ENCODE assay signal across 8 cellular contexts in genomic region chr9:99140685-99141314, GRCh38. TPM values are rescaled to one million over a fixed set of nuclear protein-coding genes. Genes with fewer than 3 reads are reported as not detected.
DNase-seq lines count a peak whose midpoint lies in the region; ATAC-seq, FAIRE-seq and TF ChIP-seq lines count a peak whose summit lies in the region.

No MANE protein-coding gene starts in this region.

- no peaks in the 10 kb centered on the region for H3K9me3 Mint-ChIP-seq in CD8-positive, alpha-beta memory T cell
- H3K9me3 Mint-ChIP-seq in activated B cell treated with CpG ODN at 0.5 μM for 24 hours, result no peaks in the 10 kb centered on the region
- no peaks in the 10 kb centered on the region for H3K9me3 Mint-ChIP-seq in stimulated activated memory B cell treated with anti-CD40 and anti-IgM and Interleukin-4, amounts not matched to agents 10 μg/mL and 1 μg/mL and 100 μg/mL, for 72 hours

- H3K27ac ChIP-seq in CD8-positive, alpha-beta memory T cell (ENCODE audit: low read depth, low read length), result no peak overlapping the region
- H3K27ac ChIP-seq in dorsolateral prefrontal cortex, result peak overlapping the region in 2 of 59 donors; percentile 15 to 19

- no peaks in the 10 kb centered on the region for H3K27me3 ChIP-seq in CD8-positive, alpha-beta memory T cell (ENCODE audit: insufficient read depth, low read length, poor library complexity, severe bottlenecking)
- H3K27me3 ChIP-seq in dorsolateral prefrontal cortex, result no peaks in the 10 kb centered on the region

- H3K27me3 Mint-ChIP-seq in CD8-positive, alpha-beta memory T cell, result no peaks in the 10 kb centered on the region
- H3K27me3 Mint-ChIP-seq in activated B cell treated with CpG ODN at 0.5 μM for 24 hours, result no peaks in the 10 kb centered on the region
- H3K27me3 Mint-ChIP-seq in stimulated activated memory B cell treated with anti-CD40 and anti-IgM and Interleukin-4, amounts not matched to agents 10 μg/mL and 1 μg/mL and 100 μg/mL, for 72 hours, result no peaks in the 10 kb centered on the region

- peaks cover 7 to 77% (median 25%) of the 10 kb centered on the region in 3 donors for H3K36me3 Mint-ChIP-seq in CD8-positive, alpha-beta memory T cell
- H3K36me3 Mint-ChIP-seq in activated B cell treated with CpG ODN at 0.5 μM for 24 hours (ENCODE audit: low read depth), result peaks cover 70% of the 10 kb centered on the region
- peaks cover 50% of the 10 kb centered on the region for H3K36me3 Mint-ChIP-seq in stimulated activated memory B cell treated with anti-CD40 and anti-IgM and Interleukin-4, amounts not matched to agents 10 μg/mL and 1 μg/mL and 100 μg/mL, for 72 hours

- CTCF ChIA-PET in CD8-positive, alpha-beta memory T cell (lab: Charles Lee), result interaction anchor here (0.6 to 12.5 kb wide), 22 partner anchors 9 to 293 kb away, joined by 3 to 199 read pairs (median 4); partner anchors contain the start of gene TGFBR1
- CTCF ChIA-PET in activated B cell treated with CpG ODN at 0.5 μM for 24 hours (lab: Charles Lee), result interaction anchor here (0.7 to 11.8 kb wide), 24 partner anchors 9 to 1183 kb away, joined by 3 to 264 read pairs (median 4); partner anchors contain the start of gene TGFBR1

- H3K4me1 Mint-ChIP-seq in CD8-positive, alpha-beta memory T cell, result peaks cover 39 to 51% (median 44%) of the 10 kb centered on the region in 3 donors
- H3K4me1 Mint-ChIP-seq in activated B cell treated with CpG ODN at 0.5 μM for 24 hours, result peaks cover 27% of the 10 kb centered on the region
- peaks cover 35% of the 10 kb centered on the region for H3K4me1 Mint-ChIP-seq in stimulated activated memory B cell treated with anti-CD40 and anti-IgM and Interleukin-4, amounts not matched to agents 10 μg/mL and 1 μg/mL and 100 μg/mL, for 72 hours

- peaks cover 28% of the 10 kb centered on the region for H3K4me1 ChIP-seq in CD8-positive, alpha-beta memory T cell (ENCODE audit: insufficient read depth, low read length)

- POLR2A ChIA-PET in CD8-positive, alpha-beta memory T cell (lab: Charles Lee), result interaction anchor here (1.1 kb wide), 1 partner anchor 36 kb away, joined by 6 read pairs; the partner anchor contains the start of gene TGFBR1
- POLR2A ChIA-PET in activated B cell treated with CpG ODN at 0.5 μM for 24 hours (lab: Charles Lee), result interaction anchor here (0.6 to 2.0 kb wide), 3 partner anchors 37 to 208 kb away, joined by 3 to 8 read pairs (median 4); partner anchors contain the start of gene TGFBR1

- FAIRE-seq in GM19239 (lab: Jason Lieb, UNC), result peak; percentile 57

- H3K9me3 ChIP-seq in CD8-positive, alpha-beta memory T cell (ENCODE audit: low read length), result no peaks in the 10 kb centered on the region

- TF ChIP-seq CTCF in LNCAP (IDR thresholded peaks at IDR 0.05) (peak; percentile 87), activated B cell treated with CpG ODN at 0.5 μM for 24 hours (IDR thresholded peaks at IDR 0.05) (peak; percentile 24), dorsolateral prefrontal cortex (IDR thresholded peaks at IDR 0.05 in 54 of 56, conservative IDR thresholded peaks at IDR 0.05 in 2 of 56; ENCODE audit: low read depth in 1 of 56, partially characterized antibody in 56 of 56) (peak; percentile 24 to 97 (median 87))

- peak overlapping the region; percentile 10 to 85 (median 42) for H3K27ac Mint-ChIP-seq in CD8-positive, alpha-beta memory T cell
- peak overlapping the region; percentile 9 for H3K27ac Mint-ChIP-seq in activated B cell treated with CpG ODN at 0.5 μM for 24 hours
- H3K27ac Mint-ChIP-seq in stimulated activated memory B cell treated with anti-CD40 and anti-IgM and Interleukin-4, amounts not matched to agents 10 μg/mL and 1 μg/mL and 100 μg/mL, for 72 hours, result peak overlapping the region; percentile 45

- intact Hi-C loops in activated B cell treated with CpG ODN at 0.5 μM for 24 hours (cut with micrococcal nuclease) (loop anchor here (1.0 kb wide), 4 partner anchors 36 to 292 kb away; no protein-coding TSS in a partner anchor), dorsolateral prefrontal cortex (cut with DNase I) (loop anchor here in 1 of 2 donors (1.0 to 5.0 kb wide), 5 partner anchors 142 to 333 kb away; partner anchors contain the start of gene GALNT12)

- H3K4me3 Mint-ChIP-seq in CD8-positive, alpha-beta memory T cell, result no peak overlapping the region
- H3K4me3 Mint-ChIP-seq in activated B cell treated with CpG ODN at 0.5 μM for 24 hours, result no peak overlapping the region
- no peak overlapping the region for H3K4me3 Mint-ChIP-seq in stimulated activated memory B cell treated with anti-CD40 and anti-IgM and Interleukin-4, amounts not matched to agents 10 μg/mL and 1 μg/mL and 100 μg/mL, for 72 hours

- H3K4me3 ChIP-seq in CD8-positive, alpha-beta memory T cell (ENCODE audit: low read length), result no peak overlapping the region
- peak overlapping the region in 1 of 59 donors; percentile 8 for H3K4me3 ChIP-seq in dorsolateral prefrontal cortex

- H3K36me3 ChIP-seq in CD8-positive, alpha-beta memory T cell (ENCODE audit: insufficient read depth, low read length), result peaks cover 46% of the 10 kb centered on the region

- peak; percentile 86 for ATAC-seq in activated B cell treated with CpG ODN at 0.5 μM for 24 hours (ENCODE audit: low read depth)
- peak; percentile 64 for ATAC-seq in stimulated activated memory B cell treated with anti-CD40 and anti-IgM and Interleukin-4, amounts not matched to agents 10 μg/mL and 1 μg/mL and 100 μg/mL, for 72 hours

- DNase-seq in CD8-positive, alpha-beta memory T cell, result peak in 4 of 5 donors; percentile 31 to 62 (median 47)
- DNase-seq in GM19239 (ENCODE audit: insufficient read length, low spot score), result no peak
- DNase-seq in activated B cell treated with CpG ODN at 0.5 μM for 24 hours, result no peak
- peak in 5 of 10 donors; percentile 21 to 54 (median 43) for DNase-seq in dorsolateral prefrontal cortex
- DNase-seq in lung microvascular endothelial cell (ENCODE audit: low read depth in 2 of 2), result peak; percentile 62 to 76
- no peak for DNase-seq in amniotic stem cell (lab: John Stamatoyannopoulos, UW)

RNA-seq across cellular contexts. Expression of gene TGFBR1, which starts 35.9 kb away (rescaled TPM):
- 10 to 100 TPM; 36.6 to 41.9 TPM for total RNA-seq in CD8-positive, alpha-beta memory T cell
- 34.4 TPM for polyA plus RNA-seq in CD8-positive, alpha-beta memory T cell
- total RNA-seq in activated B cell treated with CpG ODN at 0.5 μM for 24 hours (53.5 and 65.3 TPM in 2 replicates), dorsolateral prefrontal cortex (10 to 100 TPM in 119 of 120 experiments, 1 to 10 TPM in 1; 9.7 to 58.1 (median 21.3) TPM), lung microvascular endothelial cell (10.2 and 13.5 TPM in 2 replicates)

Comparison
In these comparisons a context has a peak if more than half of its experiments do, and no peak if none do; other contexts are left out.
1. DNase-seq: peak in CD8-positive, alpha-beta memory T cell (4 of 5) and lung microvascular endothelial cell (2 of 2); none in GM19239 (single experiment), activated B cell treated with CpG ODN at 0.5 μM for 24 hours (single experiment) and amniotic stem cell (single experiment).
2. CTCF ChIP-seq: peak in every context shown above with its lines; median percentile 87 in LNCAP; 87 in dorsolateral prefrontal cortex; 24 in activated B cell treated with CpG ODN at 0.5 μM for 24 hours.
3. Peak in every context shown above with its lines, with median percentiles within 50 percentile points of each other: H3K27ac Mint-ChIP-seq.